In the genomic region with DNA sequence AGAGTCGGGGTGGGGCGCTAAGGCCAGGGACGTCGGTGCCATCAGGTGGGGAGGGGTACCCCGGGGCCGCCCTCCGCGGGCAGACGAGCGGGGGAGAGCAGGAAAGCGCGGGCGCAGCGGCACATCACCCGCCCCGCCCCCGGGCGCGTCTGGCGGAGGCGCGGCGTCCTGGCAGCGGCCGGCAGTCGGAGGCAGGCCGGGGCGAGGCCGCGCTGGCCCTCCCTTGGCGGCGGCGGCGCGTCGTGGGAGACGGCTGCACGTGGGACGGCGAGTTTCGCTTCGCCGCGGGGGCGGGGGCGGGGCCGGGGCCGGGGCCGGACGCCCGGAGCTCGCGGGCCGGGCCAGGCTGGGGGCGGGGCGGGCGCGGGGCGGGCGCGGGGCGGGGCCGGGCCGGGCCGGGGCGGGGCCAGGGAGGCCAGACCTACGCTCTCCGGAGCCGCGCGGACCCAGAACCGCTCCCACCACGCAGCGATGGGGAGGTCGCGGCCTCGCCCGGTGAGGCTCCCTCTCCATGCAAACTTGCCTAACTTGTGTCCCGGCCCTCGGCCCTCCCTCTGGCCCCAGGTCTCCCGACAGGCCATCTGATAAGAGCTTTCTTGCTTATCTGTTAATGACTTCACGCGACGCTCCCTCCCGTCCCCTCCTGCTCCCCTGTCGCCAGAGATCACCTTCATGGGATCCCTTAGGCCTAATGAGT, we compare ENCODE assay signal across 8 cellular contexts. TPM values are rescaled to one million over a fixed set of nuclear protein-coding genes. Genes with fewer than 3 reads are reported as not detected.
DNase-seq lines count a peak whose midpoint lies in the region; ATAC-seq, FAIRE-seq and TF ChIP-seq lines count a peak whose summit lies in the region.

No MANE protein-coding gene starts in this region.

- H3K4me2 ChIP-seq in MM.1S (ENCODE audit: low read depth, low read length) (peak overlapping the region; percentile 74), HepG2 (ENCODE audit: low read depth, low read length) (peak overlapping the region; percentile 100)

- in situ Hi-C loops in HepG2 (cut with HindIII; ENCODE audit: extremely low pct_ligation_motif_present, low pct_unique_long_range_greater_than_20kb), result no loop called here

- H3K79me2 ChIP-seq in MM.1S (ENCODE audit: low read length) (peaks cover 89% of the 10 kb centered on the region), HepG2 (ENCODE audit: insufficient read depth, low read length) (no peaks in the 10 kb centered on the region)

- no peak for TF ChIP-seq RAD21 in HepG2 (CRISPR knock-in tag; IDR thresholded peaks at IDR 0.05)

- H3K4me1 ChIP-seq in MM.1S (ENCODE audit: low read length), result peaks cover 16% of the 10 kb centered on the region
- H3K4me1 ChIP-seq in HepG2 (ENCODE audit: insufficient read depth, low read length), result peaks cover 34% of the 10 kb centered on the region

- H3K27me3 Mint-ChIP-seq in activated CD4-positive, alpha-beta T cell treated with anti-CD3 and anti-CD28 coated beads for 36 hours, result no peaks in the 10 kb centered on the region

- peaks cover 10% of the 10 kb centered on the region; the same call in 1 of the 2 replicates for H3F3A ChIP-seq in MM.1S (ENCODE audit: insufficient read depth, low read length)

- DNase-seq in COR-L47 (lab: John Stamatoyannopoulos, UW), result peak; percentile 30
- peak; percentile 67 for DNase-seq in MM.1S
- DNase-seq in activated CD4-positive, alpha-beta T cell treated with anti-CD3 and anti-CD28 coated beads for 36 hours, result peak; percentile 68
- peak; percentile 48 for DNase-seq in dedifferentiated amniotic fluid mesenchymal stem cell (ENCODE audit: extremely low spot score)
- DNase-seq in HepG2 (ENCODE audit: low spot score), result no peak
- peak; percentile 38 for DNase-seq in stimulated activated CD4-positive, alpha-beta T cell treated with anti-CD3 and anti-CD28 coated beads, Interleukin-4, amount 100 ng/mL, for 24 hours

- peak overlapping the region; percentile 42 for H3K27ac Mint-ChIP-seq in activated CD4-positive, alpha-beta T cell treated with anti-CD3 and anti-CD28 coated beads for 36 hours

- H3K4me1 Mint-ChIP-seq in activated CD4-positive, alpha-beta T cell treated with anti-CD3 and anti-CD28 coated beads for 36 hours, result peaks cover 64% of the 10 kb centered on the region

- H3K9ac ChIP-seq in MM.1S (ENCODE audit: low read length), result no peak overlapping the region
- H3K9ac ChIP-seq in HepG2 (ENCODE audit: insufficient read depth, low read depth, low read length), result peak overlapping the region; percentile 43; the same call in 1 of the 2 replicates

- H3K4me3 ChIP-seq in MM.1S (ENCODE audit: low read length) (peak overlapping the region; percentile 34; the same call in 1 of the 2 replicates), HepG2 (replicated peaks in 1 of 3; ENCODE audit: insufficient read depth in 1 of 3, low read depth in 2 of 3, low read length in 3 of 3) (peak overlapping the region; percentile 58 to 84 (median 60))

- peak in 1 of 2 experiments; percentile 59; a peak in 2 of 4 replicates for TF ChIP-seq POLR2A in HepG2 (IDR thresholded peaks at IDR 0.05; ENCODE audit: insufficient read depth in 1 of 2, low read depth in 2 of 2, low read length in 2 of 2)

- no peak for TF ChIP-seq CTCF in MM.1S (IDR thresholded peaks at IDR 0.05; ENCODE audit: low read length)
- TF ChIP-seq CTCF in HepG2 (CRISPR knock-in tag; IDR thresholded peaks at IDR 0.05), result no peak

- no TSS peak for BruUV-seq in HepG2 (replicated peaks; lab: Mats Ljungman, UMichigan)

- peaks cover 17% of the 10 kb centered on the region for H4K20me1 ChIP-seq in MM.1S (ENCODE audit: insufficient read depth, low read length)
- peaks cover 12% of the 10 kb centered on the region; the same call in 1 of the 2 replicates for H4K20me1 ChIP-seq in HepG2 (ENCODE audit: insufficient read depth, low read length)

- FAIRE-seq in HepG2 (lab: Jason Lieb, UNC), result no peak

- H3K27ac ChIP-seq in MM.1S (ENCODE audit: low read length) (peak overlapping the region; percentile 6; the same call in 1 of the 2 replicates), HepG2 (ENCODE audit: extremely low read length, insufficient read depth, low read length) (no peak overlapping the region)

- H2AFZ ChIP-seq in MM.1S (ENCODE audit: low read length) (no peak overlapping the region), HepG2 (ENCODE audit: low read length) (peak overlapping the region; percentile 72)

- CTCF ChIA-PET in activated CD4-positive, alpha-beta T cell treated with anti-CD3 and anti-CD28 coated beads for 36 hours (lab: Charles Lee), result interaction anchor here (0.8 to 2.0 kb wide), 4 partner anchors 12 to 46 kb away, joined by 3 to 8 read pairs (median 4); partner anchors contain the start of gene ITPR3
- CTCF ChIA-PET in HepG2 (lab: Yijun Ruan, JAX; ENCODE audit: low intra/inter-chr PET ratio, low total read pairs), result interaction anchor here (1.0 to 4.1 kb wide), 5 partner anchors 13 to 48 kb away, joined by 6 to 72 read pairs (median 7); partner anchors contain the start of gene ITPR3

- POLR2A ChIA-PET in activated CD4-positive, alpha-beta T cell treated with anti-CD3 and anti-CD28 coated beads for 36 hours (lab: Charles Lee), result no interaction called here
- POLR2A ChIA-PET in HepG2 (lab: Yijun Ruan, JAX), result interaction anchor here (1.1 to 4.0 kb wide), 7 partner anchors 11 to 78 kb away, joined by 3 to 23 read pairs (median 3); partner anchors contain the start of genes BAK1, ITPR3 and UQCC2

- peak; percentile 60 for ATAC-seq in GM21619 (IDR thresholded peaks at IDR 0.05; ENCODE audit: unreplicated experiment)
- peak; percentile 78 for ATAC-seq in activated CD4-positive, alpha-beta T cell treated with anti-CD3 and anti-CD28 coated beads for 36 hours
- peak; percentile 81 for ATAC-seq in HepG2
- ATAC-seq in HG02981 (IDR thresholded peaks at IDR 0.05; ENCODE audit: unreplicated experiment), result no peak

- H3K36me3 Mint-ChIP-seq in activated CD4-positive, alpha-beta T cell treated with anti-CD3 and anti-CD28 coated beads for 36 hours (ENCODE audit: low read depth), result peaks cover 30% of the 10 kb centered on the region

- H3K9me3 Mint-ChIP-seq in activated CD4-positive, alpha-beta T cell treated with anti-CD3 and anti-CD28 coated beads for 36 hours (ENCODE audit: low read depth), result no peaks in the 10 kb centered on the region

- H3K9me2 ChIP-seq in MM.1S (replicated peaks; ENCODE audit: insufficient read depth, low read length), result no peaks in the 10 kb centered on the region

- intact Hi-C loops in activated CD4-positive, alpha-beta T cell treated with anti-CD3 and anti-CD28 coated beads for 36 hours (cut with DNase I, micrococcal nuclease), result loop anchor here (1.0 to 2.0 kb wide), 3 partner anchors 49 to 78 kb away; partner anchors contain the start of gene UQCC2 (in 1 of the 2)
- intact Hi-C loops in HepG2 (cut with micrococcal nuclease; ENCODE audit: unreplicated experiment), result loop anchor here (1.0 to 10.0 kb wide), 2 partner anchors 23 to 71 kb away; no protein-coding TSS in a partner anchor

- H3K4me3 Mint-ChIP-seq in activated CD4-positive, alpha-beta T cell treated with anti-CD3 and anti-CD28 coated beads for 36 hours, result peak overlapping the region; percentile 71

- TF ChIP-seq EP300 in HepG2 (IDR thresholded peaks at IDR 0.05; ENCODE audit: low read depth in 2 of 2, low read length in 2 of 2) (no peak), HepG2 (CRISPR knock-in tag; IDR thresholded peaks at IDR 0.05; ENCODE audit: borderline replicate concordance) (no peak)

- no peaks in the 10 kb centered on the region for H3K36me3 ChIP-seq in MM.1S (replicated peaks; ENCODE audit: insufficient read depth, low read length)
- no peaks in the 10 kb centered on the region for H3K36me3 ChIP-seq in HepG2 (replicated peaks in 1 of 2; ENCODE audit: control insufficient read depth in 1 of 2, insufficient read depth in 2 of 2, low read length in 2 of 2)

- H3K27me3 ChIP-seq in MM.1S (replicated peaks; ENCODE audit: insufficient read depth, low read length) (no peaks in the 10 kb centered on the region), HepG2 (ENCODE audit: control insufficient read depth in 1 of 2, insufficient read depth in 2 of 2, low read length in 2 of 2) (no peaks in the 10 kb centered on the region)

- no peaks in the 10 kb centered on the region for H3K9me3 ChIP-seq in MM.1S (replicated peaks; ENCODE audit: insufficient read depth, low read length)
- H3K9me3 ChIP-seq in HepG2 (ENCODE audit: low read length), result no peaks in the 10 kb centered on the region

- 0% methylated on average over 9 of the region's 86 CpGs for WGBS in HepG2 (ENCODE audit: low lambda C conversion rate)

RNA-seq across cellular contexts. Expression of gene ITPR3, which starts 12.5 kb away (rescaled TPM):
- total RNA-seq in activated CD4-positive, alpha-beta T cell treated with anti-CD3 and anti-CD28 coated beads for 36 hours, result 10 to 100 TPM; 42.6 to 42.9 TPM
- 3.4 and 3.8 TPM in 2 replicates for total RNA-seq in HepG2 (2016; rRNA removed; fragmentation: Illumina TruSeq; extraction: Trizol)
- total RNA-seq in HepG2 (2016; cell fraction: cytosol; rRNA removed; fragmentation: Illumina TruSeq; extraction: Trizol; ENCODE audit: low read depth), result 0.30 and 0.44 TPM in 2 replicates
- 2.6 and 4.1 TPM in 2 replicates for total RNA-seq in HepG2 (2016; cell fraction: insoluble cytoplasmic fraction; rRNA removed; fragmentation: Illumina TruSeq; extraction: Trizol)
- total RNA-seq in HepG2 (2016; cell fraction: membrane; rRNA removed; fragmentation: Illumina TruSeq; extraction: Trizol), result 1.5 and 1.7 TPM in 2 replicates
- total RNA-seq in HepG2 (2016; cell fraction: nucleus; rRNA removed; fragmentation: Illumina TruSeq; extraction: Trizol), result 5.0 and 5.8 TPM in 2 replicates
- 21.4 and 27.4 TPM in 2 replicates for polyA plus RNA-seq in HepG2 (2011; rRNA removed)
- 11.6 and 15.9 TPM in 2 replicates for polyA plus RNA-seq in HepG2 (2011; cell fraction: cytosol; rRNA removed)
- 175 and 242 TPM in 2 replicates for polyA plus RNA-seq in HepG2 (2011; cell fraction: nucleus; rRNA removed)
- 10.0 and 18.8 TPM in 2 replicates for polyA plus RNA-seq in HepG2 (2012)
- 0.20 and 0.24 TPM in 2 replicates for polyA plus RNA-seq in HepG2 (2016; cell fraction: cytosol; fragmentation: Illumina TruSeq; extraction: Trizol; ENCODE audit: low read depth)
- 1.6 and 2.3 TPM in 2 replicates for polyA plus RNA-seq in HepG2 (2016; cell fraction: insoluble cytoplasmic fraction; fragmentation: Illumina TruSeq; extraction: Trizol; ENCODE audit: low read depth)
- 0.54 and 0.78 TPM in 2 replicates for polyA plus RNA-seq in HepG2 (2016; cell fraction: membrane; fragmentation: Illumina TruSeq; extraction: Trizol; ENCODE audit: low read depth)
- polyA plus RNA-seq in HepG2 (2016; cell fraction: nucleus; fragmentation: Illumina TruSeq; extraction: Trizol; ENCODE audit: insufficient read depth, low read depth), result 11.8 and 13.7 TPM in 2 replicates
- 47.0 and 79.8 TPM in 2 replicates for polyA minus RNA-seq in HepG2 (2011; rRNA and poly(A)+ RNA removed; ENCODE audit: low replicate concordance)
- 20.4 and 20.8 TPM in 2 replicates for polyA minus RNA-seq in HepG2 (2011; cell fraction: cytosol; rRNA and poly(A)+ RNA removed)
- polyA minus RNA-seq in HepG2 (2011; cell fraction: nucleus; rRNA and poly(A)+ RNA removed), result 36.2 and 39.1 TPM in 2 replicates

RNA-seq across cellular contexts. Expression of gene BAK1, which starts 53.5 kb away (rescaled TPM):
- total RNA-seq in activated CD4-positive, alpha-beta T cell treated with anti-CD3 and anti-CD28 coated beads for 36 hours, result 10 to 100 TPM; 37.0 to 43.3 TPM
- 23.8 and 25.9 TPM in 2 replicates for total RNA-seq in HepG2 (2016; rRNA removed; fragmentation: Illumina TruSeq; extraction: Trizol)
- total RNA-seq in HepG2 (2016; cell fraction: cytosol; rRNA removed; fragmentation: Illumina TruSeq; extraction: Trizol; ENCODE audit: low read depth), result 16.2 and 22.7 TPM in 2 replicates
- 24.2 and 26.8 TPM in 2 replicates for total RNA-seq in HepG2 (2016; cell fraction: insoluble cytoplasmic fraction; rRNA removed; fragmentation: Illumina TruSeq; extraction: Trizol)
- 40.6 and 46.1 TPM in 2 replicates for total RNA-seq in HepG2 (2016; cell fraction: membrane; rRNA removed; fragmentation: Illumina TruSeq; extraction: Trizol)
- 11.2 and 14.0 TPM in 2 replicates for total RNA-seq in HepG2 (2016; cell fraction: nucleus; rRNA removed; fragmentation: Illumina TruSeq; extraction: Trizol)
- 15.0 and 22.2 TPM in 2 replicates for polyA plus RNA-seq in HepG2 (2011; rRNA removed)
- polyA plus RNA-seq in HepG2 (2011; cell fraction: cytosol; rRNA removed), result 19.9 and 23.5 TPM in 2 replicates
- polyA plus RNA-seq in HepG2 (2011; cell fraction: nucleus; rRNA removed), result 13.5 and 15.1 TPM in 2 replicates
- 10.2 and 16.3 TPM in 2 replicates for polyA plus RNA-seq in HepG2 (2012)
- polyA plus RNA-seq in HepG2 (2016; cell fraction: cytosol; fragmentation: Illumina TruSeq; extraction: Trizol; ENCODE audit: low read depth), result 21.1 and 27.3 TPM in 2 replicates
- 25.7 and 28.6 TPM in 2 replicates for polyA plus RNA-seq in HepG2 (2016; cell fraction: insoluble cytoplasmic fraction; fragmentation: Illumina TruSeq; extraction: Trizol; ENCODE audit: low read depth)
- polyA plus RNA-seq in HepG2 (2016; cell fraction: membrane; fragmentation: Illumina TruSeq; extraction: Trizol; ENCODE audit: low read depth), result 36.0 and 39.7 TPM in 2 replicates
- polyA plus RNA-seq in HepG2 (2016; cell fraction: nucleus; fragmentation: Illumina TruSeq; extraction: Trizol; ENCODE audit: insufficient read depth, low read depth), result 24.6 and 25.1 TPM in 2 replicates
- 38.8 and 50.3 TPM in 2 replicates for polyA minus RNA-seq in HepG2 (2011; rRNA and poly(A)+ RNA removed; ENCODE audit: low replicate concordance)
- 14.0 and 16.7 TPM in 2 replicates for polyA minus RNA-seq in HepG2 (2011; cell fraction: cytosol; rRNA and poly(A)+ RNA removed)
- 7.6 and 8.2 TPM in 2 replicates for polyA minus RNA-seq in HepG2 (2011; cell fraction: nucleus; rRNA and poly(A)+ RNA removed)
